In the genomic region with DNA sequence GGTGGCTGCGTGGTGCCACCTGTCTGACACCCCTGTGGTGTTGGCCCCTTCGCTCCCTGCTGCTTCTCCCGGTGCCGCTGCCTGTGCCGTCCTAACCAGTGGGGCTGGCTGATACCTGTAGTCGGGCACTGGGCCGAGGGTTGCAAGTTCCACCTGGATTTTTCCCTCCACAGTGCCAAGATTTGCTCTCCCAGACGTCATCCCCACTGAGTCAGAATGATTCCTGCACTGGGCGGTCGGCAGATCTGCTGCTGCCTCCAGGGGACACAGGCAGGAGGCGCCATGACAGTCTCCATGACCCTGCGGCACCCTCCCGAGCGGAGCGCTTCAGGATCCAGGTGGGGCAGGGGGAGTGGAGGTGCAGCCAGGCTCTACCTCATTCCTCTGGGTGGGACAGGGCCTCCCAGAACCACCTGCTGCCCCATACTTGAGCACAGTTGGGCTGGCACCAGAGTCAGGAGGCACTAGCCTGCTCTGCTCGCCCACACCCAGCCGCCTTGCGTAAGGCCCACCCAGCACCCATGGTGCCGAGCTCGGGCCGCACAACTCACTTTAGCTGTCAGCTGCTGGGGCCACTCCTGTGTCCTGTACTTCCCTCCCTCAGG, we compare ENCODE assay signal across 12 cellular contexts.
A peak's percentile ranks its signal among the peaks of the same experiment; 100 is the strongest.
DNase-seq lines count a peak whose midpoint lies in the region; TF ChIP-seq lines count a peak whose summit lies in the region.
"Had no signal": no experiment of that assay in that cellular context is flagged by ENCODE, and none has a peak within 500 bp of the region (broad histone marks: within the 10 kb centered on the region; RNA-seq: fewer than 3 reads in every experiment).

No MANE protein-coding gene starts in this region.

- H3K27ac ChIP-seq in breast epithelium = peak overlapping the region; percentile 68 to 89
- H3K27ac ChIP-seq in substantia nigra (ENCODE audit: low read depth, low read length, poor library complexity, severe bottlenecking) = peak overlapping the region; percentile 49

- H3K4me1 ChIP-seq in Loucy (ENCODE audit: insufficient read depth, low read length, poor library complexity, severe bottlenecking) (peaks cover 20% of the 10 kb centered on the region), breast epithelium (peaks cover 0 to 2% of the 10 kb centered on the region in 2 donors)

- intact Hi-C loops in breast epithelium (cut with DNase I; ENCODE audit: low total_unique reads) (no loop called here), lower leg skin (cut with DNase I; ENCODE audit: low total_unique reads) (no loop called here)

- WGBS in lower leg skin, 2 donors = 51 to 61% methylated on average over 18 to 21 of the region's 21 CpGs

- TF ChIP-seq POLR2A in breast epithelium (IDR thresholded peaks at IDR 0.05) = no peak
- TF ChIP-seq POLR2A in lower leg skin (IDR thresholded peaks at IDR 0.05) = no peak

- TF ChIP-seq CTCF in Loucy (conservative IDR thresholded peaks at IDR 0.05; ENCODE audit: low read length) (no peak), breast epithelium (IDR thresholded peaks at IDR 0.05) (no peak), lower leg skin (IDR thresholded peaks at IDR 0.05) (no peak)

- H3K36me3 ChIP-seq in Loucy (ENCODE audit: insufficient read depth, low read length) (peaks cover 33% of the 10 kb centered on the region; the same call in 1 of the 2 replicates), breast epithelium (no peaks in the 10 kb centered on the region)

- H3K9ac ChIP-seq in Loucy (ENCODE audit: low read depth, low read length, poor library complexity, severe bottlenecking) = no peak overlapping the region

- no peaks in the 10 kb centered on the region for H3K9me3 ChIP-seq in Loucy (ENCODE audit: insufficient read depth, low read depth, low read length)
- H3K9me3 ChIP-seq in breast epithelium = no peaks in the 10 kb centered on the region

- H3K79me2 ChIP-seq in Loucy (ENCODE audit: insufficient read depth, low read length) = no peaks in the 10 kb centered on the region

- H3K4me2 ChIP-seq in Loucy (ENCODE audit: low read depth, low read length, poor library complexity, severe bottlenecking) = peak overlapping the region; percentile 16

- no peaks in the 10 kb centered on the region for H3K27me3 ChIP-seq in Loucy (ENCODE audit: insufficient read depth, low read length, poor library complexity, severe bottlenecking)
- H3K27me3 ChIP-seq in breast epithelium = no peaks in the 10 kb centered on the region

- H3K4me3 ChIP-seq in Loucy (ENCODE audit: low read length, poor library complexity, severe bottlenecking) = no peak overlapping the region
- H3K4me3 ChIP-seq in breast epithelium = peak overlapping the region in 1 of 3 donors; percentile 15
- no peak overlapping the region for H3K4me3 ChIP-seq in lower leg skin (ENCODE audit: low read depth, poor library complexity, severe bottlenecking)

- DNase-seq in breast epithelium (ENCODE audit: low spot score in 2 of 2) (peak in 1 of 2 donors; percentile 52), lower leg skin (ENCODE audit: low spot score in 2 of 2) (peak; percentile 77 to 92), substantia nigra (lab: John Stamatoyannopoulos, UW) (peak in 1 of 49 donors; percentile 57), globus pallidus (ENCODE audit: low spot score) (no peak), NCI-H1105 (lab: John Stamatoyannopoulos, UW) (no peak), DMS53 (lab: John Stamatoyannopoulos, UW) (no peak), NCI-H1092 (lab: John Stamatoyannopoulos, UW) (no peak)
- DNase-seq: activated CD4-positive, alpha-beta T cell treated with anti-CD3 and anti-CD28 coated beads, Interleukin-2, amount 10 ng/mL, durations not matched to agents 7 days and 5 days; CD4-positive, alpha-beta memory T cell; HCEC 1CT; PC-3 had no signal

- no peaks in the 10 kb centered on the region for H3F3A ChIP-seq in Loucy (ENCODE audit: low read depth)

- H2AFZ ChIP-seq in Loucy (ENCODE audit: low read length) = no peak overlapping the region

- no peaks in the 10 kb centered on the region for H3K9me2 ChIP-seq in Loucy (replicated peaks; ENCODE audit: low read depth, low read length)

- no peaks in the 10 kb centered on the region for H4K20me1 ChIP-seq in Loucy (ENCODE audit: insufficient read depth, low read length, poor library complexity, severe bottlenecking)

Comparison
In these comparisons a context has a peak if more than half of its experiments do, and no peak if none do; other contexts are left out.
1. DNase-seq: peak in lower leg skin (2 of 2); none in globus pallidus (single experiment), NCI-H1105 (single experiment), DMS53 (single experiment) and NCI-H1092 (single experiment).